ENCODE assay signal across 23 cellular contexts in genomic region chr2:151805343-151805742, GRCh38.
"Had no signal": no experiment of that assay in that cellular context is flagged by ENCODE, and none has a peak within 500 bp of the region (broad histone marks: within the 10 kb centered on the region; RNA-seq: fewer than 3 reads in every experiment).

No MANE protein-coding gene starts in this region.

- H3K4me3 ChIP-seq: colonic mucosa, esophagus muscularis mucosa, gastroesophageal sphincter, heart left ventricle, hepatocyte, left lung, lower lobe of right lung, mucosa of descending colon had no signal

- H3K27me3 ChIP-seq: colonic mucosa, esophagus muscularis mucosa, foreskin keratinocyte, gastroesophageal sphincter, heart left ventricle, hepatocyte, left lung had no signal

- H3K27ac Mint-ChIP-seq: dendritic cell treated with granulocyte-macrophage colony-stimulating factor and Interleukin-4, amounts not matched to agents 40 ng/mL and 50 ng/mL, for 4 days; effector memory CD8-positive, alpha-beta T cell; endodermal cell; immature natural killer cell; mesothelial cell of epicardium; naive B cell; naive thymus-derived CD8-positive, alpha-beta T cell had no signal

- H3K27me3 Mint-ChIP-seq: dendritic cell treated with granulocyte-macrophage colony-stimulating factor and Interleukin-4, amounts not matched to agents 40 ng/mL and 50 ng/mL, for 4 days; effector memory CD8-positive, alpha-beta T cell; naive B cell; naive thymus-derived CD8-positive, alpha-beta T cell had no signal

- H3K36me3 ChIP-seq: colonic mucosa had no signal

- ATAC-seq: effector memory CD8-positive, alpha-beta T cell; foreskin keratinocyte; gastroesophageal sphincter; heart left ventricle; left cardiac atrium; left lung; left ventricle myocardium superior; lower lobe of right lung; mucosa of descending colon; naive thymus-derived CD8-positive, alpha-beta T cell had no signal

- H3K4me1 Mint-ChIP-seq: endodermal cell, mesothelial cell of epicardium had no signal

- H3K4me3 Mint-ChIP-seq: dendritic cell treated with granulocyte-macrophage colony-stimulating factor and Interleukin-4, amounts not matched to agents 40 ng/mL and 50 ng/mL, for 4 days; effector memory CD8-positive, alpha-beta T cell; endodermal cell; immature natural killer cell; mesothelial cell of epicardium; naive B cell; naive thymus-derived CD8-positive, alpha-beta T cell had no signal

- H3K9me3 Mint-ChIP-seq: dendritic cell treated with granulocyte-macrophage colony-stimulating factor and Interleukin-4, amounts not matched to agents 40 ng/mL and 50 ng/mL, for 4 days; effector memory CD8-positive, alpha-beta T cell; endodermal cell; immature natural killer cell; mesothelial cell of epicardium; naive B cell; naive thymus-derived CD8-positive, alpha-beta T cell had no signal

- DNase-seq: colonic mucosa; cortex of kidney; effector CD8-positive, alpha-beta T cell; effector memory CD8-positive, alpha-beta T cell; endodermal cell; foreskin keratinocyte; heart left ventricle; hypothalamus; left cardiac atrium; left lung; left ventricle myocardium superior; lower lobe of right lung; mesenchymal stem cell; mucosa of descending colon; naive B cell; naive thymus-derived CD8-positive, alpha-beta T cell had no signal

- H3K4me1 ChIP-seq: foreskin keratinocyte had no signal

- H3K9me3 ChIP-seq: colonic mucosa, esophagus muscularis mucosa, gastroesophageal sphincter, heart left ventricle, left lung, lower lobe of right lung, mucosa of descending colon had no signal

- H3K27ac ChIP-seq: colonic mucosa, epithelial cell of prostate, esophagus muscularis mucosa, foreskin keratinocyte, gastroesophageal sphincter, heart left ventricle, hepatocyte, left lung, lower lobe of right lung had no signal
